Comparison of ENCODE assay signal across 8 cellular contexts in genomic region chr3:75429561-75430220, GRCh38.
DNase-seq lines count a peak whose midpoint lies in the region; ATAC-seq, FAIRE-seq and TF ChIP-seq lines count a peak whose summit lies in the region.
"Not testable (repeated sequence)": the region's sequence is repeated elsewhere in the genome, so short reads cannot be mapped to it uniquely, and the experiment has no call there.

No MANE protein-coding gene starts in this region.

- not testable (repeated sequence) for H3K9me3 Mint-ChIP-seq in activated T-helper 17 cell treated with anti-CD3 and anti-CD28 coated beads, Interleukin-2, amount 50 U/mL, for 72 hours

- H3K36me3 ChIP-seq in small intestine (ENCODE audit: control insufficient read depth in 2 of 2, insufficient read depth in 2 of 2, low read length in 2 of 2); transverse colon: not testable (repeated sequence)

- not testable (repeated sequence) for H3K27ac ChIP-seq in small intestine (ENCODE audit: low read depth in 1 of 2, low read length in 1 of 2); transverse colon

- ATAC-seq in activated T-helper 17 cell treated with anti-CD3 and anti-CD28 coated beads, Interleukin-2, amount 50 U/mL, for 72 hours (replicated peaks); left colon: not testable (repeated sequence)

- H3K4me1 Mint-ChIP-seq in activated T-helper 17 cell treated with anti-CD3 and anti-CD28 coated beads, Interleukin-2, amount 50 U/mL, for 72 hours: peaks cover 14% of the 10 kb centered on the region

- H3K27me3 Mint-ChIP-seq in activated T-helper 17 cell treated with anti-CD3 and anti-CD28 coated beads, Interleukin-2, amount 50 U/mL, for 72 hours: not testable (repeated sequence)

- intact Hi-C loops in left colon (cut with DNase I, micrococcal nuclease) (loop anchor here in 1 of 2 donors (10.0 kb wide), 1 partner anchor 135 kb away; no protein-coding TSS in a partner anchor), transverse colon (cut with DNase I; ENCODE audit: low total_unique reads) (loop anchor here (10.0 kb wide), 1 partner anchor 135 kb away; no protein-coding TSS in a partner anchor)

- H3K27ac Mint-ChIP-seq in activated T-helper 17 cell treated with anti-CD3 and anti-CD28 coated beads, Interleukin-2, amount 50 U/mL, for 72 hours: peak overlapping the region; percentile 61

- H3K4me3 ChIP-seq in small intestine (ENCODE audit: low read depth in 1 of 2, low read length in 2 of 2); transverse colon: not testable (repeated sequence)

- DNase-seq in GM10248 (ENCODE audit: extremely low spot score) (peak; percentile 35), NCI-H1417 (lab: John Stamatoyannopoulos, UW) (peak; percentile 12 to 50 (median 18)), SW480 (ENCODE audit: low spot score) (peak; percentile 69), left colon (peak; percentile 67), small intestine (peak; percentile 76), transverse colon (peak; percentile 79)

- not testable (repeated sequence) for H3K9me3 ChIP-seq in small intestine (ENCODE audit: control insufficient read depth, low read depth); transverse colon

- not testable (repeated sequence) for TF ChIP-seq POLR2A in transverse colon (IDR thresholded peaks at IDR 0.05)

- in situ Hi-C loops in transverse colon (cut with MboI; ENCODE audit: low pct_ligation_motif_present in 1 of 4, low pct_unique_long_range_greater_than_20kb in 1 of 4, low sequenced_read_pairs in 3 of 4): loop anchor here in 2 of 4 donors (10.0 kb wide), 1 partner anchor 135 kb away; no protein-coding TSS in a partner anchor

- TF ChIP-seq CTCF in GM10248 (IDR thresholded peaks at IDR 0.05; ENCODE audit: control extremely low read depth, extremely low read depth, low read depth, missing control alignments) (peak; percentile 74), transverse colon (IDR thresholded peaks at IDR 0.05) (peak; percentile 66 to 88 (median 80))

- H3K27me3 ChIP-seq in small intestine (ENCODE audit: control insufficient read depth in 2 of 2, insufficient read depth in 2 of 2, low read length in 2 of 2); transverse colon: not testable (repeated sequence)

- H3K4me3 Mint-ChIP-seq in activated T-helper 17 cell treated with anti-CD3 and anti-CD28 coated beads, Interleukin-2, amount 50 U/mL, for 72 hours: peak overlapping the region; percentile 42

- not testable (repeated sequence) for TF ChIP-seq EP300 in transverse colon (IDR thresholded peaks at IDR 0.05; ENCODE audit: low read depth)

- H3K4me1 ChIP-seq in small intestine (ENCODE audit: control insufficient read depth in 2 of 2, insufficient read depth in 1 of 2, low read depth in 1 of 2, low read length in 1 of 2): not testable (repeated sequence)
- H3K4me1 ChIP-seq in transverse colon: peaks cover 0 to 13% (median 8%) of the 10 kb centered on the region in 4 donors

- CTCF ChIA-PET in GM10248 (lab: Yijun Ruan, JAX): interaction anchor here (0.7 to 2.0 kb wide), 5 partner anchors 7 to 167 kb away, joined by 3 to 7 read pairs (median 4); no protein-coding TSS in a partner anchor

- FAIRE-seq in endometrium (lab: Jason Lieb, UNC): peak; percentile 18
- not testable (repeated sequence) for FAIRE-seq in small intestine (lab: Jason Lieb, UNC)

- 55 to 64% (median 62%) methylated on average over 9 of the region's 9 CpGs for WGBS in small intestine, 3 donors
- 55 to 61% methylated on average over 3 to 9 of the region's 9 CpGs for WGBS in transverse colon (ENCODE audit: low coverage in 1 of 2), 2 donors

- POLR2A ChIA-PET in GM10248 (lab: Yijun Ruan, JAX): not testable (repeated sequence)

- H3K36me3 Mint-ChIP-seq in activated T-helper 17 cell treated with anti-CD3 and anti-CD28 coated beads, Interleukin-2, amount 50 U/mL, for 72 hours (ENCODE audit: low read depth): peaks cover 50% of the 10 kb centered on the region

Comparison
In these comparisons a context has a peak if more than half of its experiments do, and no peak if none do; other contexts are left out.
1. DNase-seq: peak in every context shown above with its lines; median percentile 79 in transverse colon; 76 in small intestine; 69 in SW480; 67 in left colon; 35 in GM10248; 18 in NCI-H1417.